8 cellular contexts compared by ENCODE assay signal in genomic region chr12:117025481-117026151, GRCh38.
DNase-seq lines count a peak whose midpoint lies in the region; ATAC-seq and TF ChIP-seq lines count a peak whose summit lies in the region.

No MANE protein-coding gene starts in this region.

- no peaks in the 10 kb centered on the region for H3K9me3 ChIP-seq in Loucy (ENCODE audit: insufficient read depth, low read depth, low read length)

- peak overlapping the region; percentile 49 for H3K27ac Mint-ChIP-seq in activated naive CD8-positive, alpha-beta T cell treated with anti-CD3 and anti-CD28 coated beads, Interleukin-2, amount 50 U/mL, for 24 hours

- no peak overlapping the region for H3K4me3 ChIP-seq in Loucy (ENCODE audit: low read length, poor library complexity, severe bottlenecking)

- H3K9me3 Mint-ChIP-seq in activated naive CD8-positive, alpha-beta T cell treated with anti-CD3 and anti-CD28 coated beads, Interleukin-2, amount 50 U/mL, for 24 hours: no peaks in the 10 kb centered on the region

- H3K36me3 ChIP-seq in Loucy (ENCODE audit: insufficient read depth, low read length): peaks cover 44% of the 10 kb centered on the region; the same call in 1 of the 2 replicates

- H3K9ac ChIP-seq in Loucy (ENCODE audit: low read depth, low read length, poor library complexity, severe bottlenecking): peak overlapping the region; percentile 27

- H3K27me3 Mint-ChIP-seq in activated naive CD8-positive, alpha-beta T cell treated with anti-CD3 and anti-CD28 coated beads, Interleukin-2, amount 50 U/mL, for 24 hours: no peaks in the 10 kb centered on the region

- no peaks in the 10 kb centered on the region for H3K79me2 ChIP-seq in Loucy (ENCODE audit: insufficient read depth, low read length)

- no peaks in the 10 kb centered on the region for H4K20me1 ChIP-seq in Loucy (ENCODE audit: insufficient read depth, low read length, poor library complexity, severe bottlenecking)

- H3K27me3 ChIP-seq in Loucy (ENCODE audit: insufficient read depth, low read length, poor library complexity, severe bottlenecking): no peaks in the 10 kb centered on the region

- intact Hi-C loops in Right ventricle myocardium inferior (cut with DNase I): loop anchor here (1.0 kb wide), 2 partner anchors 94 to 126 kb away; no protein-coding TSS in a partner anchor

- DNase-seq in AG09319 (ENCODE audit: extremely low read depth, low read depth): peak; percentile 22
- DNase-seq in SHP77 treated with DMSO at 0.1 percent for 48 hours (lab: John Stamatoyannopoulos, UW): peak; percentile 71
- peak; percentile 56 for DNase-seq in activated naive CD8-positive, alpha-beta T cell treated with anti-CD3 and anti-CD28 coated beads, Interleukin-2, amount 50 U/mL, for 24 hours
- DNase-seq in Right ventricle myocardium inferior (ENCODE audit: missing footprints): no peak
- peak; percentile 62 for DNase-seq in pons (ENCODE audit: low spot score)

- H3K4me1 ChIP-seq in Loucy (ENCODE audit: insufficient read depth, low read length, poor library complexity, severe bottlenecking): peaks cover 9% of the 10 kb centered on the region

- no peaks in the 10 kb centered on the region for H3K9me2 ChIP-seq in Loucy (replicated peaks; ENCODE audit: low read depth, low read length)

- H3K4me1 Mint-ChIP-seq in activated naive CD8-positive, alpha-beta T cell treated with anti-CD3 and anti-CD28 coated beads, Interleukin-2, amount 50 U/mL, for 24 hours: peaks cover 4% of the 10 kb centered on the region

- peaks cover 14% of the 10 kb centered on the region for H3K36me3 Mint-ChIP-seq in activated naive CD8-positive, alpha-beta T cell treated with anti-CD3 and anti-CD28 coated beads, Interleukin-2, amount 50 U/mL, for 24 hours (ENCODE audit: low read depth)

- H3K4me2 ChIP-seq in Loucy (ENCODE audit: low read depth, low read length, poor library complexity, severe bottlenecking): no peak overlapping the region

- TF ChIP-seq CTCF in AG09319 (IDR thresholded peaks at IDR 0.05; ENCODE audit: low read depth, low read length) (peak; percentile 88), Loucy (conservative IDR thresholded peaks at IDR 0.05; ENCODE audit: low read length) (peak; percentile 99)

- H2AFZ ChIP-seq in Loucy (ENCODE audit: low read length): no peak overlapping the region

- no peaks in the 10 kb centered on the region for H3F3A ChIP-seq in Loucy (ENCODE audit: low read depth)

- no peak overlapping the region for H3K4me3 Mint-ChIP-seq in activated naive CD8-positive, alpha-beta T cell treated with anti-CD3 and anti-CD28 coated beads, Interleukin-2, amount 50 U/mL, for 24 hours

- ATAC-seq in GM18909 (IDR thresholded peaks at IDR 0.05; ENCODE audit: poor library complexity, unreplicated experiment) (peak; percentile 53), Right ventricle myocardium inferior (peak; percentile 90), GM21825 (IDR thresholded peaks at IDR 0.05; ENCODE audit: unreplicated experiment) (no peak)
- peak; percentile 55 for ATAC-seq in activated naive CD8-positive, alpha-beta T cell treated with anti-CD3 and anti-CD28 coated beads, Interleukin-2, amount 50 U/mL, for 24 hours
